ENCODE assay signal across 8 cellular contexts in the genomic region with DNA sequence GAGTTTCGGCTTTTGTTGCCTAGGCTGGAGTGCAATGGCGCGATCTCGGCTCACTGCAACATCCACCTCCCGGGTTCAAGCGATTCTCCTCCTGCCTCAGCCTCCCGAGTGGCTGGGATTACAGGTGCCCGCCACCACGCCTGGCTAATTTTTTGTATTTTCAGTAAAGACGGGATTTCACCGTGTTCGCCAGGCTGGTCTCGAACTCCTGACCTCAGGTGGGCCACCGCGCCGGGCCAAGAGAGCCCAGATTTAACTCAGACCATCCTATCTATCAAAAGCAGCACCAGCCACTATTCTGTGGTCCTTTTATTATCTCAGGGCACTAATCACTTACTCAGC. TPM values are rescaled to one million over a fixed set of nuclear protein-coding genes. Genes with fewer than 3 reads are reported as not detected.
DNase-seq lines count a peak whose midpoint lies in the region; TF ChIP-seq lines count a peak whose summit lies in the region.
"Not testable (repeated sequence)": the region's sequence is repeated elsewhere in the genome, so short reads cannot be mapped to it uniquely, and the experiment has no call there.

No MANE protein-coding gene starts in this region.

- not testable (repeated sequence) for TF ChIP-seq POLR2A in Peyer's patch (IDR thresholded peaks at IDR 0.05); vagina (IDR thresholded peaks at IDR 0.05)

- not testable (repeated sequence) for H3K4me1 ChIP-seq in ES-I3 (ENCODE audit: insufficient read depth, low read length); Peyer's patch; mucosa of stomach (ENCODE audit: control insufficient read depth, insufficient read depth, low read length); skeletal muscle tissue (ENCODE audit: control insufficient read depth in 3 of 3, insufficient read depth in 3 of 3, low read length in 3 of 3); vagina
- H3K4me1 ChIP-seq in right atrium auricular region = peaks cover 0 to 10% of the 10 kb centered on the region in 2 donors

- H3K4me3 ChIP-seq in Peyer's patch (peak overlapping the region; percentile 44 to 67 (median 62)), dorsolateral prefrontal cortex (peak overlapping the region; percentile 43 to 91 (median 75)), right atrium auricular region (peak overlapping the region; percentile 51 to 60), mucosa of stomach (ENCODE audit: low read length) (peak overlapping the region; percentile 16), skeletal muscle tissue (ENCODE audit: low read length in 3 of 3) (peak overlapping the region; percentile 72 to 88 (median 78)), vagina (peak overlapping the region; percentile 40 to 62)

- not testable (repeated sequence) for H3K27me3 Mint-ChIP-seq in activated naive CD4-positive, alpha-beta T cell treated with anti-CD3 and anti-CD28 coated beads, Interleukin-2, amount 10 ng/mL, durations not matched to agents 7 days and 5 days

- peak overlapping the region; percentile 33 to 53 (median 42) for H3K27ac ChIP-seq in Peyer's patch
- peak overlapping the region in 53 of 59 donors; percentile 12 to 93 (median 76) for H3K27ac ChIP-seq in dorsolateral prefrontal cortex
- H3K27ac ChIP-seq in right atrium auricular region = peak overlapping the region; percentile 66 to 70
- H3K27ac ChIP-seq in skeletal muscle tissue (ENCODE audit: low read depth, low read length); vagina: not testable (repeated sequence)

- CTCF ChIA-PET in activated naive CD4-positive, alpha-beta T cell treated with anti-CD3 and anti-CD28 coated beads, Interleukin-2, amount 10 ng/mL, durations not matched to agents 7 days and 5 days (lab: Charles Lee) = not testable (repeated sequence)

- peak overlapping the region; percentile 89 for H3K27ac Mint-ChIP-seq in activated naive CD4-positive, alpha-beta T cell treated with anti-CD3 and anti-CD28 coated beads, Interleukin-2, amount 10 ng/mL, durations not matched to agents 7 days and 5 days

- not testable (repeated sequence) for DNase-seq in Peyer's patch; activated naive CD4-positive, alpha-beta T cell treated with anti-CD3 and anti-CD28 coated beads, Interleukin-2, amount 10 ng/mL, durations not matched to agents 7 days and 5 days; dorsolateral prefrontal cortex; right atrium auricular region (ENCODE audit: low spot score); vagina (ENCODE audit: extremely low spot score in 2 of 2)

- not testable (repeated sequence) for H3K27me3 ChIP-seq in Peyer's patch; dorsolateral prefrontal cortex; right atrium auricular region; mucosa of stomach (ENCODE audit: control insufficient read depth, insufficient read depth, low read length); skeletal muscle tissue (ENCODE audit: control insufficient read depth in 3 of 3, insufficient read depth in 3 of 3, low read length in 3 of 3); vagina

- not testable (repeated sequence) for H3K9me3 Mint-ChIP-seq in activated naive CD4-positive, alpha-beta T cell treated with anti-CD3 and anti-CD28 coated beads, Interleukin-2, amount 10 ng/mL, durations not matched to agents 7 days and 5 days

- intact Hi-C loops in dorsolateral prefrontal cortex (cut with DNase I) = loop anchor here (2.0 to 5.0 kb wide), 2 partner anchors 16 to 57 kb away; a partner anchor contains a TSS
- intact Hi-C loops in vagina (cut with DNase I) = not testable (repeated sequence)

- H3K4me3 Mint-ChIP-seq in activated naive CD4-positive, alpha-beta T cell treated with anti-CD3 and anti-CD28 coated beads, Interleukin-2, amount 10 ng/mL, durations not matched to agents 7 days and 5 days = peak overlapping the region; percentile 88

- H3K9ac ChIP-seq in ES-I3 (ENCODE audit: low read depth, low read length) = peak overlapping the region; percentile 79; the same call in 1 of the 2 replicates
- peak overlapping the region; percentile 8 for H3K9ac ChIP-seq in mucosa of stomach (ENCODE audit: low read length)
- H3K9ac ChIP-seq in skeletal muscle tissue (ENCODE audit: low read depth in 1 of 3, low read length in 3 of 3) = peak overlapping the region in 2 of 3 donors; percentile 57 to 76

- H3K9me3 ChIP-seq in ES-I3 (ENCODE audit: control insufficient read depth, insufficient read depth, low read length); Peyer's patch; right atrium auricular region; mucosa of stomach (ENCODE audit: control insufficient read depth, low read length); skeletal muscle tissue (ENCODE audit: control insufficient read depth in 3 of 3, low read length in 3 of 3); vagina: not testable (repeated sequence)

- TF ChIP-seq CTCF in Peyer's patch (IDR thresholded peaks at IDR 0.05); dorsolateral prefrontal cortex (IDR thresholded peaks at IDR 0.05 in 54 of 56, conservative IDR thresholded peaks at IDR 0.05 in 2 of 56; ENCODE audit: low read depth in 1 of 56, partially characterized antibody in 56 of 56); right atrium auricular region (IDR thresholded peaks at IDR 0.05); vagina (IDR thresholded peaks at IDR 0.05): not testable (repeated sequence)

- not testable (repeated sequence) for H3K36me3 Mint-ChIP-seq in activated naive CD4-positive, alpha-beta T cell treated with anti-CD3 and anti-CD28 coated beads, Interleukin-2, amount 10 ng/mL, durations not matched to agents 7 days and 5 days

- not testable (repeated sequence) for H3K36me3 ChIP-seq in ES-I3 (ENCODE audit: insufficient read depth, low read length); Peyer's patch; right atrium auricular region; mucosa of stomach (ENCODE audit: control insufficient read depth, insufficient read depth, low read length); skeletal muscle tissue (ENCODE audit: control insufficient read depth in 3 of 3, insufficient read depth in 3 of 3, low read length in 3 of 3); vagina

- H3K4me1 Mint-ChIP-seq in activated naive CD4-positive, alpha-beta T cell treated with anti-CD3 and anti-CD28 coated beads, Interleukin-2, amount 10 ng/mL, durations not matched to agents 7 days and 5 days = peaks cover 14% of the 10 kb centered on the region

RNA-seq across cellular contexts. Expression of a gene that starts 16.3 kb away (rescaled TPM):
- total RNA-seq in Peyer's patch = 10 to 100 TPM; 29.4 to 46.6 (median 37.1) TPM
- total RNA-seq in dorsolateral prefrontal cortex = 100 to 1,000 TPM in 10 of 120 experiments, 10 to 100 TPM in 110; 33.4 to 125 (median 80.9) TPM
- total RNA-seq in right atrium auricular region = 10 to 100 TPM in 1 of 2 donors, 1 to 10 TPM in 1; 7.4 to 11.7 TPM
- total RNA-seq in skeletal muscle tissue = 19.3 TPM
- total RNA-seq in vagina = 22.3 TPM

RNA-seq across cellular contexts. Expression of a gene that starts 55.5 kb away (rescaled TPM):
- total RNA-seq in Peyer's patch = 10 to 100 TPM; 13.2 to 55.2 (median 41.8) TPM
- total RNA-seq in dorsolateral prefrontal cortex = 10 to 100 TPM; 19.5 to 37.7 (median 28.0) TPM
- 1 to 10 TPM; 2.8 TPM for total RNA-seq in right atrium auricular region
- total RNA-seq in skeletal muscle tissue = 4.2 TPM
- 4.4 TPM for total RNA-seq in vagina

Comparison
In these comparisons a context has a peak if more than half of its experiments do, and no peak if none do; other contexts are left out.
1. H3K9ac ChIP-seq: peak in every context shown above with its lines; median percentile 79 in ES-I3; 66 in skeletal muscle tissue; 8 in mucosa of stomach.
2. H3K4me3 ChIP-seq: peak in every context shown above with its lines; median percentile 78 in skeletal muscle tissue; 75 in dorsolateral prefrontal cortex; 62 in Peyer's patch; 56 in right atrium auricular region; 51 in vagina; 16 in mucosa of stomach.